2 cellular contexts compared by ENCODE assay signal in the genomic region with DNA sequence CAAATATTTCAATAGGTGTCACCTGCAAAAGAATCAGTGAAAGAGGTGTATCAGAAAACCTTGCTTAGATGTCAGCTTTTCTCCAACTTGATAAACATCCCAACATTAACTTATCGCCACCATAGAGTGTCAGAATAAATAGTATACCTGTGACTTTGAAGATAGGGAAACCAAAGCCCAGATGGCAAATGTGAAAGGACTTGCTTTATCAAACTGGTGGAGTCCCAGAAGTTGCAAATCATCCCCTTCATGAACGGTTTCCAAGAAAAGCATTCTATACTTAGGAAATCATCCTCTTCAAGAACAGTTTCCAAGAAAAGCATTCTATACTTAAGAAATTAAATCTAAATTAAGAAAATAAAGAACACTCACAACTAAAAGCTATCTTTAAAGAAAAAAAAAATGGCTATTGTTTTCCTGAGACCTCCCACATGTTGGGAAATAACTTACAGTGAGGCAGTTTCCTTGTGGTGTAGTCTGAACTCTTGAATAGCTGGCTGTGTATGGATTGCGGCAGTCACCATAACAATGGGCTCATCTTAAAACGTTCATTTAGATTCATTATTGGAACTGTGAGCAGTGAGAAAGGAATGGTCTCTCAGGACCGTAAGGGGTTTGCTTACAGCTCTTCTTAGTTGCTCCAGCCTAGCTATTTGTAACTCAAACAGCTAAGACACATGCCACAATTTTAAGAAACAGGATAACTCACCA.
TF ChIP-seq lines count a peak whose summit lies in the region.

No MANE protein-coding gene starts in this region.

TF ChIP-seq in GM23338, 12 proteins besides CTCF, POLR2A, EP300 and RAD21 (continued from another document and continues in another):
- TF ChIP-seq, protein P1, sequence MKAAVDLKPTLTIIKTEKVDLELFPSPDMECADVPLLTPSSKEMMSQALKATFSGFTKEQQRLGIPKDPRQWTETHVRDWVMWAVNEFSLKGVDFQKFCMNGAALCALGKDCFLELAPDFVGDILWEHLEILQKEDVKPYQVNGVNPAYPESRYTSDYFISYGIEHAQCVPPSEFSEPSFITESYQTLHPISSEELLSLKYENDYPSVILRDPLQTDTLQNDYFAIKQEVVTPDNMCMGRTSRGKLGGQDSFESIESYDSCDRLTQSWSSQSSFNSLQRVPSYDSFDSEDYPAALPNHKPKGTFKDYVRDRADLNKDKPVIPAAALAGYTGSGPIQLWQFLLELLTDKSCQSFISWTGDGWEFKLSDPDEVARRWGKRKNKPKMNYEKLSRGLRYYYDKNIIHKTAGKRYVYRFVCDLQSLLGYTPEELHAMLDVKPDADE (IDR thresholded peaks at IDR 0.05): no peak
- TF ChIP-seq ZNF462 (CRISPR knock-in tag; IDR thresholded peaks at IDR 0.05) (no peak), POLR2AphosphoS5 (IDR thresholded peaks at IDR 0.05; ENCODE audit: low read depth) (no peak), EZH2phosphoT487 (IDR thresholded peaks at IDR 0.05; ENCODE audit: unreplicated experiment) (no peak), CREB1 (CRISPR knock-in tag; IDR thresholded peaks at IDR 0.05; ENCODE audit: low read depth) (no peak), REST (IDR thresholded peaks at IDR 0.05; ENCODE audit: unreplicated experiment) (no peak), EZH2 (IDR thresholded peaks at IDR 0.05; ENCODE audit: low read depth, unreplicated experiment) (no peak), JUNB (IDR thresholded peaks at IDR 0.05; ENCODE audit: unreplicated experiment) (no peak)

TF ChIP-seq in endothelial cell of umbilical vein, 7 proteins besides CTCF, POLR2A, EP300 and RAD21:
- TF ChIP-seq MAX (IDR thresholded peaks at IDR 0.05; ENCODE audit: insufficient read depth, insufficient read length) (no peak), EZH2 (IDR thresholded peaks at IDR 0.05; ENCODE audit: borderline replicate concordance, low read depth, low read length, severe bottlenecking) (no peak), MYC (IDR thresholded peaks at IDR 0.05; ENCODE audit: low read depth, low read length) (no peak), GATA2 (IDR thresholded peaks at IDR 0.05; ENCODE audit: insufficient read depth, insufficient read length, low read depth, low read length) (no peak), FOS (IDR thresholded peaks at IDR 0.05; ENCODE audit: borderline replicate concordance, insufficient read depth, low read length) (no peak), JUN (IDR thresholded peaks at IDR 0.05; ENCODE audit: borderline replicate concordance, insufficient read depth, insufficient read length, low read depth) (no peak), POLR2AphosphoS5 (IDR thresholded peaks at IDR 0.05; ENCODE audit: insufficient read depth, low read depth, low read length) (no peak)
